In the genomic region with DNA sequence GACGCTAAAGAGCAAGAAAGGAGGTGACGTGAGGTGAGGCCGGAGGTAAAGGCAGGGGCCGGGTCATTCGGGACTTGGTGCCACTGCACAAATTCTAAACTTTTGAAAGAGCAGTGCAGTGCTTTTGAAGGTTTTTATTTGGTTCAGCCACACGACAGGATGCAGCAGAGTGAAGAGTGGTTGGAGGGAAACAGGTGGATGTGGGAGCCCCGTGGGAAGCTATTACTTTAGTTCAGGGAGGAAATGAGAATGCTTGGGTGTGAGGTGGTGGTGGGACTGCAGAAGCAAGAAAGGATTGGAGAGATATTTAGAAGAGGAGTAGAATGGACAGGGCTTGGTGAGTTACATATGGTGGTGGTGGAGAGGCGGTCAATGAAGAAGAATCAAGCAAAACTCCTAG, we compare ENCODE assay signal across 24 cellular contexts.
"Had no signal": no experiment of that assay in that cellular context is flagged by ENCODE, and none has a peak within 500 bp of the region (broad histone marks: within the 10 kb centered on the region; RNA-seq: fewer than 3 reads in every experiment).

No MANE protein-coding gene starts in this region.

- H3K4me3 ChIP-seq: body of pancreas, MG63 had no signal

- H3K27ac ChIP-seq: body of pancreas had no signal

- H3K9me3 ChIP-seq: body of pancreas, MG63 had no signal

- H3K4me3 Mint-ChIP-seq: activated B cell treated with CpG ODN at 0.5 μM for 24 hours; activated CD4-positive, alpha-beta memory T cell treated with anti-CD3 and anti-CD28 coated beads for 36 hours; activated CD4-positive, alpha-beta T cell treated with anti-CD3 and anti-CD28 coated beads, Interleukin-2, amount 10 ng/mL, durations not matched to agents 7 days and 5 days; activated naive CD4-positive, alpha-beta T cell treated with anti-CD3 and anti-CD28 coated beads for 36 hours; activated naive CD8-positive, alpha-beta T cell treated with anti-CD3 and anti-CD28 coated beads for 36 hours; activated T-cell treated with anti-CD3 and anti-CD28 coated beads, Interleukin-2, amount 50 U/mL, for 4 hours; T-cell had no signal

- H3K9me3 Mint-ChIP-seq: activated B cell treated with CpG ODN at 0.5 μM for 24 hours; activated CD4-positive, alpha-beta memory T cell treated with anti-CD3 and anti-CD28 coated beads for 36 hours; activated CD4-positive, alpha-beta T cell treated with anti-CD3 and anti-CD28 coated beads, Interleukin-2, amount 10 ng/mL, durations not matched to agents 7 days and 5 days; activated naive CD4-positive, alpha-beta T cell treated with anti-CD3 and anti-CD28 coated beads for 36 hours; activated naive CD8-positive, alpha-beta T cell treated with anti-CD3 and anti-CD28 coated beads for 36 hours; activated T-cell treated with anti-CD3 and anti-CD28 coated beads, Interleukin-2, amount 50 U/mL, for 4 hours; T-cell had no signal

- H3K27me3 ChIP-seq: body of pancreas, MG63 had no signal

- H3K36me3 ChIP-seq: MG63 had no signal

- H3K27me3 Mint-ChIP-seq: activated naive CD8-positive, alpha-beta T cell treated with anti-CD3 and anti-CD28 coated beads for 36 hours had no signal

- H3K4me1 ChIP-seq: body of pancreas had no signal

- DNase-seq: activated B cell treated with CpG ODN at 0.5 μM for 24 hours; activated CD4-positive, alpha-beta memory T cell treated with anti-CD3 and anti-CD28 coated beads for 36 hours; activated CD4-positive, alpha-beta T cell treated with anti-CD3 and anti-CD28 coated beads, Interleukin-2, amount 10 ng/mL, durations not matched to agents 7 days and 5 days; activated CD8-positive, alpha-beta memory T cell treated with anti-CD3 and anti-CD28 coated beads for 24 hours; activated effector memory CD4-positive, alpha-beta T cell treated with anti-CD3 and anti-CD28 coated beads, Interleukin-2, amount 50 U/mL, for 16 hours; activated naive CD4-positive, alpha-beta T cell treated with anti-CD3 and anti-CD28 coated beads for 36 hours; activated naive CD8-positive, alpha-beta T cell treated with anti-CD3 and anti-CD28 coated beads for 36 hours; activated T-cell treated with anti-CD3 and anti-CD28 coated beads, Interleukin-2, amount 50 U/mL, for 4 hours; aorta; body of pancreas; central memory CD4-positive, alpha-beta T cell; cortex of kidney; MG63; NCI-H1105; NCI-H1436; NCI-H1694 treated with DMSO at 0.1 percent for 48 hours; NCI-H2081; NCI-H510A treated with DMSO at 0.1 percent for 48 hours; NCI-H69; PC-3; SHP77 treated with DMSO at 0.1 percent for 48 hours; T-cell; T-helper 2 cell; T1000 had no signal

- H3K27ac Mint-ChIP-seq: activated B cell treated with CpG ODN at 0.5 μM for 24 hours; activated CD4-positive, alpha-beta memory T cell treated with anti-CD3 and anti-CD28 coated beads for 36 hours; activated CD4-positive, alpha-beta T cell treated with anti-CD3 and anti-CD28 coated beads, Interleukin-2, amount 10 ng/mL, durations not matched to agents 7 days and 5 days; activated naive CD4-positive, alpha-beta T cell treated with anti-CD3 and anti-CD28 coated beads for 36 hours; activated naive CD8-positive, alpha-beta T cell treated with anti-CD3 and anti-CD28 coated beads for 36 hours; T-cell had no signal

- H3K36me3 Mint-ChIP-seq: activated CD4-positive, alpha-beta memory T cell treated with anti-CD3 and anti-CD28 coated beads for 36 hours had no signal

- ATAC-seq: activated T-cell treated with anti-CD3 and anti-CD28 coated beads, Interleukin-2, amount 50 U/mL, for 4 hours; body of pancreas; PC-3; T-cell had no signal

- H3K4me1 Mint-ChIP-seq: activated B cell treated with CpG ODN at 0.5 μM for 24 hours, T-cell had no signal
